13 cellular contexts compared by ENCODE assay signal in genomic region chr3:152769523-152769922, GRCh38.
DNase-seq lines count a peak whose midpoint lies in the region; ATAC-seq, FAIRE-seq and TF ChIP-seq lines count a peak whose summit lies in the region.
"Had no signal": no experiment of that assay in that cellular context is flagged by ENCODE, and none has a peak within 500 bp of the region (broad histone marks: within the 10 kb centered on the region; RNA-seq: fewer than 3 reads in every experiment).

No MANE protein-coding gene starts in this region.

- no peak overlapping the region for H3K14ac ChIP-seq in H1 (ENCODE audit: insufficient read length)

- no peak overlapping the region for H2BK15ac ChIP-seq in H1 (ENCODE audit: low read length)

- CTCF ChIA-PET in H1 (lab: Charles Lee; ENCODE audit: partially characterized antibody): interaction anchor here (1.1 to 1.3 kb wide), 2 partner anchors 9 kb away, joined by 3 read pairs; no protein-coding TSS in a partner anchor

- no peak for TF ChIP-seq RAD21 in H1 (IDR thresholded peaks at IDR 0.05 in 1 of 2, conservative IDR thresholded peaks at IDR 0.05 in 1 of 2; ENCODE audit: low read depth in 2 of 2, low read length in 2 of 2)

- FAIRE-seq in H1 (lab: Jason Lieb, UNC): no peak

- H3K79me1 ChIP-seq in H1 (ENCODE audit: low read depth, low read length): no peaks in the 10 kb centered on the region

- no peak overlapping the region for H3K18ac ChIP-seq in H1 (ENCODE audit: extremely low read depth, low read length)

- H2BK20ac ChIP-seq in H1 (ENCODE audit: low read length): no peak overlapping the region

- POLR2A ChIA-PET in H1 (lab: Charles Lee; ENCODE audit: partially characterized antibody): no interaction called here

- H3K56ac ChIP-seq in H1 (replicated peaks; ENCODE audit: insufficient read length, low read depth, low read length): no peak overlapping the region

- H2BK12ac ChIP-seq in H1 (ENCODE audit: low read depth, low read length): no peak overlapping the region

- no peaks in the 10 kb centered on the region for H3K27me3 ChIP-seq in H1 (replicated peaks in 1 of 4; ENCODE audit: control insufficient read depth in 3 of 4, extremely low read depth in 1 of 4, insufficient read depth in 3 of 4, low read length in 3 of 4)

- H3K23ac ChIP-seq in H1 (ENCODE audit: insufficient read length): no peak overlapping the region

- H2BK5ac ChIP-seq in H1 (ENCODE audit: low read depth, low read length): no peak overlapping the region

- no peak for DNase-seq in H1 (ENCODE audit: low read depth in 1 of 2, low spot score in 2 of 2)
- DNase-seq in activated effector memory CD4-positive, alpha-beta T cell treated with Interleukin-2 at 50 U/mL for 16 hours: no peak
- no peak for DNase-seq in NCI-H2029 (lab: John Stamatoyannopoulos, UW)
- no peak for DNase-seq in inferior parietal cortex (ENCODE audit: extremely low spot score)
- no peak for DNase-seq in NCI-H2196 treated with DMSO at 0.1 percent for 48 hours (lab: John Stamatoyannopoulos, UW; ENCODE audit: unreplicated experiment)
- DNase-seq: hippocampal formation, midbrain, NCI-H146 had no signal

- no peak overlapping the region for H3K9ac ChIP-seq in H1 (replicated peaks in 1 of 4; ENCODE audit: extremely low read depth in 1 of 4, low read depth in 3 of 4, low read length in 3 of 4)

- H3K36me3 ChIP-seq in H1 (ENCODE audit: control insufficient read depth in 2 of 4, insufficient read depth in 4 of 4, low read length in 3 of 4): no peaks in the 10 kb centered on the region

- no peak overlapping the region for H3K27ac ChIP-seq in H1 (ENCODE audit: low read depth, low read length)
- H3K27ac ChIP-seq: C4-2B had no signal

- no peaks in the 10 kb centered on the region for H4K20me1 ChIP-seq in H1 (replicated peaks in 1 of 2; ENCODE audit: control insufficient read depth in 1 of 2, insufficient read depth in 2 of 2, low read length in 2 of 2)

- no peak overlapping the region for H3K4ac ChIP-seq in H1 (replicated peaks; ENCODE audit: insufficient read length, low read depth, low read length)

- no peaks in the 10 kb centered on the region for H3K79me2 ChIP-seq in H1 (ENCODE audit: control insufficient read depth in 1 of 2, insufficient read depth in 2 of 2, low read length in 2 of 2)

- H2BK120ac ChIP-seq in H1 (replicated peaks; ENCODE audit: low read depth, low read length): no peak overlapping the region

- no peak overlapping the region for H4K91ac ChIP-seq in H1 (replicated peaks; ENCODE audit: insufficient read length, low read length)

- H3K23me2 ChIP-seq in H1 (ENCODE audit: low read depth, low read length): no peaks in the 10 kb centered on the region

- no peak overlapping the region for H3K4me3 ChIP-seq in H1 (ENCODE audit: extremely low read depth in 1 of 4, insufficient read depth in 2 of 4, low read depth in 3 of 4, low read length in 4 of 4)

- no peak overlapping the region for H4K5ac ChIP-seq in H1 (ENCODE audit: insufficient read length, low read depth, low read length)

- peak; percentile 93 for ATAC-seq in GM18502 (IDR thresholded peaks at IDR 0.05; ENCODE audit: poor library complexity, unreplicated experiment)
- ATAC-seq in GM21381 (IDR thresholded peaks at IDR 0.05; ENCODE audit: unreplicated experiment): peak; percentile 86
- ATAC-seq in HG03097 (IDR thresholded peaks at IDR 0.05; ENCODE audit: low FRiP score, unreplicated experiment): peak; percentile 68
- ATAC-seq: sciatic nerve had no signal

- no peak for TF ChIP-seq CTCF in H1 (IDR thresholded peaks at IDR 0.05; ENCODE audit: control extremely low read depth in 1 of 3, insufficient read depth in 1 of 3, low read depth in 1 of 3, low read length in 3 of 3)

- no peak for TF ChIP-seq EP300 in H1 (IDR thresholded peaks at IDR 0.05; ENCODE audit: borderline replicate concordance in 1 of 2, low read depth in 2 of 2, low read length in 2 of 2)

- TF ChIP-seq POLR2A in H1 (IDR thresholded peaks at IDR 0.05; ENCODE audit: control extremely low read depth in 1 of 2, low read depth in 2 of 2, low read length in 2 of 2): no peak

- 0 out of 2 replicates have a peak overlapping the region, but pooled peaks have one; percentile 22 for H2AFZ ChIP-seq in H1 (ENCODE audit: low read length)

- no peak overlapping the region for H4K8ac ChIP-seq in H1 (ENCODE audit: extremely low read depth, insufficient read depth, low read length)

- no peak overlapping the region for H3K4me2 ChIP-seq in H1 (ENCODE audit: insufficient read depth in 1 of 2, low read depth in 2 of 2, low read length in 2 of 2)

- no peaks in the 10 kb centered on the region for H3K4me1 ChIP-seq in H1 (replicated peaks in 1 of 4; ENCODE audit: control insufficient read depth in 3 of 4, insufficient read depth in 4 of 4, low read length in 3 of 4)

- H2AK5ac ChIP-seq in H1 (ENCODE audit: low read depth, low read length): no peak overlapping the region

- H3K9me3 ChIP-seq in H1 (ENCODE audit: insufficient read depth in 2 of 2, low read depth in 1 of 2, low read length in 1 of 2): no peaks in the 10 kb centered on the region

TF ChIP-seq in H1, 55 proteins besides CTCF, POLR2A, EP300 and RAD21:
- TF ChIP-seq EGR1 (IDR thresholded peaks at IDR 0.05; ENCODE audit: borderline replicate concordance, low read depth, low read length): no peak
- no peak for TF ChIP-seq HDAC2 (IDR thresholded peaks at IDR 0.05; ENCODE audit: borderline replicate concordance in 1 of 2, low read depth in 2 of 2, low read length in 2 of 2)
- TF ChIP-seq SP1 (IDR thresholded peaks at IDR 0.05; ENCODE audit: low read depth, low read length): no peak
- no peak for TF ChIP-seq YY1 (IDR thresholded peaks at IDR 0.05; ENCODE audit: low read depth, low read length)
- no peak for TF ChIP-seq NRF1 (IDR thresholded peaks at IDR 0.05; ENCODE audit: low read depth, low read length)
- TF ChIP-seq SIRT6 (IDR thresholded peaks at IDR 0.05; ENCODE audit: low read length): no peak
- no peak for TF ChIP-seq RXRA (IDR thresholded peaks at IDR 0.05; ENCODE audit: insufficient read depth, low read depth, low read length)
- no peak for TF ChIP-seq RBBP5 (IDR thresholded peaks at IDR 0.05; ENCODE audit: borderline replicate concordance, low read depth, low read length)
- no peak for TF ChIP-seq CBX5 (IDR thresholded peaks at IDR 0.05; ENCODE audit: low read depth, low read length)
- no peak for TF ChIP-seq ASH2L (IDR thresholded peaks at IDR 0.05; ENCODE audit: low read length)
- TF ChIP-seq MAX (IDR thresholded peaks at IDR 0.05): no peak
- TF ChIP-seq E2F6 (IDR thresholded peaks at IDR 0.05): no peak
- no peak for TF ChIP-seq CEBPB (IDR thresholded peaks at IDR 0.05; ENCODE audit: low read depth, low read length)
- TF ChIP-seq PHF8 (conservative IDR thresholded peaks at IDR 0.05; ENCODE audit: low read depth, low read length): no peak
- no peak for TF ChIP-seq SIN3A (conservative IDR thresholded peaks at IDR 0.05 in 1 of 2, IDR thresholded peaks at IDR 0.05 in 1 of 2; ENCODE audit: low read depth in 1 of 2, low read length in 2 of 2)
